In genomic region chr3:71862374-71863145, GRCh38 we compare ENCODE assay signal across 19 cellular contexts.
"Had no signal": no experiment of that assay in that cellular context is flagged by ENCODE, and none has a peak within 500 bp of the region (broad histone marks: within the 10 kb centered on the region; RNA-seq: fewer than 3 reads in every experiment).

No MANE protein-coding gene starts in this region.

- H3K9me3 Mint-ChIP-seq: activated naive CD4-positive, alpha-beta T cell treated with anti-CD3 and anti-CD28 coated beads, Interleukin-2, amount 50 U/mL, for 72 hours; natural killer cell had no signal

- H3K27ac ChIP-seq: coronary artery, neutrophil, parathyroid adenoma, thyroid gland had no signal

- ATAC-seq: activated CD8-positive, alpha-beta T cell treated with anti-CD3 and anti-CD28 coated beads for 36 hours; activated naive CD4-positive, alpha-beta T cell treated with anti-CD3 and anti-CD28 coated beads, Interleukin-2, amount 50 U/mL, for 72 hours; activated T-cell treated with anti-CD3 and anti-CD28 coated beads, Interleukin-2, amount 50 U/mL, for 4 hours; left ventricle myocardium superior; natural killer cell; stimulated activated memory B cell treated with anti-CD40 and anti-IgM and Interleukin-4, amounts not matched to agents 10 μg/mL and 1 μg/mL and 100 μg/mL, for 72 hours; WTC11 had no signal

- H3K4me3 ChIP-seq: coronary artery, thyroid gland had no signal

- H3K4me1 Mint-ChIP-seq: stimulated activated memory B cell treated with anti-CD40 and anti-IgM and Interleukin-4, amounts not matched to agents 10 μg/mL and 1 μg/mL and 100 μg/mL, for 72 hours had no signal

- H3K36me3 ChIP-seq: neutrophil, thyroid gland had no signal

- H3K4me3 Mint-ChIP-seq: activated CD8-positive, alpha-beta T cell treated with anti-CD3 and anti-CD28 coated beads for 36 hours; activated T-cell treated with anti-CD3 and anti-CD28 coated beads, Interleukin-2, amount 50 U/mL, for 4 hours; natural killer cell; stimulated activated memory B cell treated with anti-CD40 and anti-IgM and Interleukin-4, amounts not matched to agents 10 μg/mL and 1 μg/mL and 100 μg/mL, for 72 hours; WTC11 had no signal

- H3K9me3 ChIP-seq: neutrophil, thyroid gland had no signal

- H3K36me3 Mint-ChIP-seq: activated naive CD4-positive, alpha-beta T cell treated with anti-CD3 and anti-CD28 coated beads, Interleukin-2, amount 50 U/mL, for 72 hours; brain; natural killer cell had no signal

- H3K27ac Mint-ChIP-seq: activated CD8-positive, alpha-beta T cell treated with anti-CD3 and anti-CD28 coated beads for 36 hours; activated naive CD4-positive, alpha-beta T cell treated with anti-CD3 and anti-CD28 coated beads, Interleukin-2, amount 50 U/mL, for 72 hours; natural killer cell; stimulated activated memory B cell treated with anti-CD40 and anti-IgM and Interleukin-4, amounts not matched to agents 10 μg/mL and 1 μg/mL and 100 μg/mL, for 72 hours; WTC11 had no signal

- H3K27me3 ChIP-seq: thyroid gland had no signal

- H3K4me1 ChIP-seq: parathyroid adenoma, thyroid gland had no signal

- DNase-seq: activated CD4-positive, alpha-beta T cell treated with anti-CD3 and anti-CD28 coated beads for 48 hours; activated CD8-positive, alpha-beta T cell treated with anti-CD3 and anti-CD28 coated beads for 36 hours; activated effector memory CD4-positive, alpha-beta T cell treated with anti-CD3 and anti-CD28 coated beads, Interleukin-2, amount 50 U/mL, for 16 hours; activated T-cell treated with anti-CD3 and anti-CD28 coated beads, Interleukin-2, amount 50 U/mL, for 4 hours; amniotic stem cell; central memory CD4-positive, alpha-beta T cell; effector CD4-positive, alpha-beta T cell; hypothalamus; left ventricle myocardium superior; mesendoderm; natural killer cell; thyroid gland had no signal
